Comparison of ENCODE assay signal across 14 cellular contexts in the genomic region with DNA sequence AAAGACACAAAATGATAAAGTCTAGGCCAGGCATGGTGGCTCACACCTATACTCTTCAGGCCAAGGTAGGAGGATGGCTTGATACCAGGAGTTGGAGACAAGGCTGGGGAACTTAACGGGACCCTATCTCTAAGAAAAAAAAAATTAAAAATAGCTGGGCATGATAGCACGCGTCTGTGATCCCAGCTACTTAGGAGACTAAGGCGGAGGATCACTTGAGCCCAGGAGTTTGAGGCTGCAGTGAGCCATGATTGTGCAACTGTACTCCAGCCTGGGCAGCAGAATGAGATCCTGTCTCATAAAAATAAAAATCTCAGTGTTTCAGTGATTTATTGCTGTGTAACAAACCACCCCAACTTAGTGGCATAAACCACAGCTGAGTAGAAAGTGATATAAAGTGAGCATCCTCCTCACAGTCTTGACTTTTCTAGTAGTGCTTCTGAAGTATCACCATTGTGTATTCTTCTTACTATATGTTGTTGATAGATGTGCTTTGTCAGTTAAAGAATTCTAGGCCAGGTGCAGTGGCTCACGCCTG. TPM values are rescaled to one million over a fixed set of nuclear protein-coding genes. Genes with fewer than 3 reads are reported as not detected.
A peak's percentile ranks its signal among the peaks of the same experiment; 100 is the strongest.
DNase-seq lines count a peak whose midpoint lies in the region; ATAC-seq and TF ChIP-seq lines count a peak whose summit lies in the region.
"Had no signal": no experiment of that assay in that cellular context is flagged by ENCODE, and none has a peak within 500 bp of the region (broad histone marks: within the 10 kb centered on the region; RNA-seq: fewer than 3 reads in every experiment).

No MANE protein-coding gene starts in this region.

- H3K79me1 ChIP-seq in H9 (ENCODE audit: insufficient read depth, low read depth, low read length, poor library complexity, severe bottlenecking): no peaks in the 10 kb centered on the region

- DNase-seq in H9: peak; percentile 9
- DNase-seq in amniotic epithelial cell (ENCODE audit: low read depth): peak; percentile 68
- no peak for DNase-seq in mesothelial cell of epicardium (ENCODE audit: low spot score in 2 of 2, unreplicated experiment in 2 of 2)
- DNase-seq in NAMALWA (ENCODE audit: low spot score): no peak
- DNase-seq in suprapubic skin (ENCODE audit: low spot score in 2 of 2): no peak
- DNase-seq: HCEC 1CT, Karpas-422, NCI-H2029, NCI-H510A treated with DMSO at 0.1 percent for 48 hours, RPMI8226 had no signal

- TF ChIP-seq EP300 in Ishikawa (IDR thresholded peaks at IDR 0.05; ENCODE audit: borderline replicate concordance) (no peak), suprapubic skin (IDR thresholded peaks at IDR 0.05) (no peak)

- H4K20me1 ChIP-seq in H9 (ENCODE audit: control insufficient read depth, insufficient read depth, insufficient read length): no peaks in the 10 kb centered on the region

- ATAC-seq in HG02884 (IDR thresholded peaks at IDR 0.05; ENCODE audit: unreplicated experiment): no peak
- ATAC-seq in HG03196 (IDR thresholded peaks at IDR 0.05; ENCODE audit: unreplicated experiment): no peak

- no peaks in the 10 kb centered on the region for H3K79me2 ChIP-seq in H9 (ENCODE audit: insufficient read depth, low read length)

- no peak overlapping the region for H3K4me2 ChIP-seq in H9 (ENCODE audit: insufficient read depth, insufficient read length, low read length)
- H3K4me2 ChIP-seq: BLaER1 treated with 17β-estradiol and CSF1 and Interleukin-3, amounts not matched to agents 10 nM and 100 nM had no signal

- H3K27ac ChIP-seq in H9 (ENCODE audit: insufficient read length, low read depth, low read length): no peak overlapping the region
- H3K27ac ChIP-seq in suprapubic skin: no peak overlapping the region
- H3K27ac ChIP-seq: BLaER1 treated with 17β-estradiol and CSF1 and Interleukin-3, amounts not matched to agents 10 nM and 100 nM had no signal

- H2BK15ac ChIP-seq in H9 (ENCODE audit: low read depth, low read length): no peak overlapping the region

- no peak overlapping the region for H2AFZ ChIP-seq in H9 (ENCODE audit: low read length)

- H2BK5ac ChIP-seq in H9 (ENCODE audit: insufficient read length, low read length): no peak overlapping the region

- H3K14ac ChIP-seq in H9 (ENCODE audit: insufficient read depth, low read length): no peak overlapping the region

- no peaks in the 10 kb centered on the region for H3K27me3 Mint-ChIP-seq in H9 (ENCODE audit: low read depth)
- no peaks in the 10 kb centered on the region for H3K27me3 Mint-ChIP-seq in mesothelial cell of epicardium (ENCODE audit: low read depth)

- H3K27ac Mint-ChIP-seq in H9: peak overlapping the region in 1 of 3 experiments; percentile 82; a peak in 1 of 7 replicates
- H3K27ac Mint-ChIP-seq in mesothelial cell of epicardium: peak overlapping the region; percentile 30

- no peak overlapping the region for H4K5ac ChIP-seq in H9 (ENCODE audit: insufficient read length, low read depth, low read length)

- TF ChIP-seq RAD21 in Ishikawa (IDR thresholded peaks at IDR 0.05; ENCODE audit: low read depth): no peak

- WGBS in H9 (ENCODE audit: extremely low coverage, insufficient read length, low lambda C conversion rate): no CpG with 5 or more reads among the region's 5 CpGs
- WGBS in suprapubic skin: 79% methylated on average over 5 of the region's 5 CpGs

- no peaks in the 10 kb centered on the region for H3K36me3 ChIP-seq in suprapubic skin

- no peak overlapping the region for H4K8ac ChIP-seq in H9 (replicated peaks; ENCODE audit: insufficient read length, low read depth, low read length)

- no peaks in the 10 kb centered on the region for H3K27me3 ChIP-seq in H9 (ENCODE audit: insufficient read depth, low read length)
- no peaks in the 10 kb centered on the region for H3K27me3 ChIP-seq in suprapubic skin
- H3K27me3 ChIP-seq: BLaER1 treated with 17β-estradiol and CSF1 and Interleukin-3, amounts not matched to agents 10 nM and 100 nM had no signal

- H3K4me1 ChIP-seq in H9 (ENCODE audit: insufficient read depth, low read length) (no peaks in the 10 kb centered on the region), suprapubic skin (no peaks in the 10 kb centered on the region)

- no peaks in the 10 kb centered on the region for H3K23me2 ChIP-seq in H9 (ENCODE audit: insufficient read length, low read depth, low read length, poor library complexity, severe bottlenecking)

- H4K91ac ChIP-seq in H9 (ENCODE audit: insufficient read length, low read depth, low read length): no peak overlapping the region

- H3K9me3 Mint-ChIP-seq in H9 (no peaks in the 10 kb centered on the region; a peak in 1 of 5 replicates), mesothelial cell of epicardium (peaks cover 10% of the 10 kb centered on the region)

- no peak overlapping the region for H3K9ac ChIP-seq in H9 (ENCODE audit: extremely low read depth, insufficient read length, low read length)
- H3K9ac ChIP-seq: BLaER1 treated with 17β-estradiol and CSF1 and Interleukin-3, amounts not matched to agents 10 nM and 100 nM had no signal

- H2BK120ac ChIP-seq in H9 (ENCODE audit: low read depth, low read length, poor library complexity, severe bottlenecking): no peak overlapping the region

- peaks cover 4 to 5% of the 10 kb centered on the region in 2 experiments; a peak in 2 of 4 replicates for H3K4me1 Mint-ChIP-seq in H9
- peaks cover 15% of the 10 kb centered on the region for H3K4me1 Mint-ChIP-seq in mesothelial cell of epicardium

- no peak overlapping the region for H3K4me3 Mint-ChIP-seq in H9
- no peak overlapping the region for H3K4me3 Mint-ChIP-seq in mesothelial cell of epicardium

- no peak overlapping the region for H2BK20ac ChIP-seq in H9 (ENCODE audit: low read depth, low read length, poor library complexity, severe bottlenecking)

- no peaks in the 10 kb centered on the region for H3K9me3 ChIP-seq in H9 (ENCODE audit: control insufficient read depth, low read depth, low read length)
- H3K9me3 ChIP-seq in suprapubic skin: no peaks in the 10 kb centered on the region
- H3K9me3 ChIP-seq: BLaER1 treated with 17β-estradiol and CSF1 and Interleukin-3, amounts not matched to agents 10 nM and 100 nM had no signal

- no peak overlapping the region for H2AK5ac ChIP-seq in H9 (ENCODE audit: insufficient read length, low read length)

- H3K56ac ChIP-seq in H9 (ENCODE audit: insufficient read length, low read depth, low read length): no peak overlapping the region

- H3T11ph ChIP-seq in H9 (ENCODE audit: low read length): no peak overlapping the region

- no peak overlapping the region for H3K18ac ChIP-seq in H9 (ENCODE audit: insufficient read length, low read depth, low read length)

- TF ChIP-seq CTCF in H9 (conservative IDR thresholded peaks at IDR 0.05) (no peak), mesothelial cell of epicardium (IDR thresholded peaks at IDR 0.05; ENCODE audit: unreplicated experiment) (no peak), suprapubic skin (IDR thresholded peaks at IDR 0.05) (no peak)

- H3K4ac ChIP-seq in H9 (ENCODE audit: low read depth, low read length): no peak overlapping the region

- H2BK12ac ChIP-seq in H9 (ENCODE audit: insufficient read length, low read depth, low read length): no peak overlapping the region

- no peak for TF ChIP-seq POLR2A in suprapubic skin (IDR thresholded peaks at IDR 0.05)

- H3K23ac ChIP-seq in H9 (ENCODE audit: insufficient read length, low read depth, low read length): no peak overlapping the region

- peaks cover 0 to 4% (median 3%) of the 10 kb centered on the region in 3 experiments; a peak in 3 of 7 replicates for H3K36me3 Mint-ChIP-seq in H9 (ENCODE audit: insufficient read depth in 1 of 3, low read depth in 3 of 3)
- peaks cover 23% of the 10 kb centered on the region for H3K36me3 Mint-ChIP-seq in mesothelial cell of epicardium

- no peak overlapping the region for H3K4me3 ChIP-seq in suprapubic skin
- H3K4me3 ChIP-seq: BLaER1 treated with 17β-estradiol and CSF1 and Interleukin-3, amounts not matched to agents 10 nM and 100 nM had no signal

TF ChIP-seq in Ishikawa, 13 proteins besides CTCF, POLR2A, EP300 and RAD21:
- no peak for TF ChIP-seq YY1 (IDR thresholded peaks at IDR 0.05; ENCODE audit: low read depth)
- TF ChIP-seq, protein P1, sequence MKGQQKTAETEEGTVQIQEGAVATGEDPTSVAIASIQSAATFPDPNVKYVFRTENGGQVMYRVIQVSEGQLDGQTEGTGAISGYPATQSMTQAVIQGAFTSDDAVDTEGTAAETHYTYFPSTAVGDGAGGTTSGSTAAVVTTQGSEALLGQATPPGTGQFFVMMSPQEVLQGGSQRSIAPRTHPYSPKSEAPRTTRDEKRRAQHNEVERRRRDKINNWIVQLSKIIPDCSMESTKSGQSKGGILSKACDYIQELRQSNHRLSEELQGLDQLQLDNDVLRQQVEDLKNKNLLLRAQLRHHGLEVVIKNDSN (IDR thresholded peaks at IDR 0.05): no peak
- TF ChIP-seq CEBPB (IDR thresholded peaks at IDR 0.05): peak; percentile 44; the same call in 1 of the 2 replicates
TF ChIP-seq in Ishikawa: peak in this region for 1.

RNA-seq across cellular contexts. Expression of a gene that starts 10.6 kb away (rescaled TPM):
- total RNA-seq in H9 (2021) (45.7 and 47.8 TPM in 2 replicates), mesothelial cell of epicardium (25.6 to 30.5 TPM (median 27.9 TPM) in 3 replicates), suprapubic skin (10 to 100 TPM; 14.8 to 32.6 (median 18.8) TPM)

Comparison
In these comparisons a context has a peak if more than half of its experiments do, and no peak if none do; other contexts are left out.
1. DNase-seq: peak in H9 (single experiment) and amniotic epithelial cell (single experiment); none in mesothelial cell of epicardium (0 of 2), NAMALWA (single experiment) and suprapubic skin (0 of 2).